Comparison of ENCODE assay signal across 19 cellular contexts in the genomic region with DNA sequence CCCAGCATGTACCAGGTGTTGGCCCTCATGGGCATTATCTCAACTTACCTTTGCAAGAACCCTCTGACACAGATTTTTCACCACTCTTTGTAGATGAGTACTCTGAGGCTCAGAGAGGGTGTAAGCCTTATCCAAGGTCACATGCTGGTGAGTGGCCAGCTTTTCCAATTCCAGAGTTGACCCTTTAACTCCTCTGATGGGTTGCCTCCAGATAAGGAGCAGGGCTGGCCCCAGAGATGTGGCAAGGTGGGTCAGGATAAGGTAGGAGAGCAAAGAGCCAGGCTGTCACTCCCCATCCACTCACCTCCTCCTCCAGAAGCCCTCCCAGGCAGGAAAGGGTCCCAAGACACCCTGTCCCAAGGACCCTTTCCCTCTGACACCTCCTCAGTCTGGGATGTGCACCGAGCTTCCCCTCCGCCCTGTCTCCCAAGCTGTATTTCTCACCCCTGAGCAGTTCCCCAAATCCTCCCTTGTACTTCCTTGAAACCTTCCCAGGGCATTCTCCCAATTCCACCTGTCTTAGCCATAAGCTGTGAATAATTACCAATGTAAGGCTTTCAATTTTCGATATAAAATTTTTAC.
DNase-seq lines count a peak whose midpoint lies in the region; ATAC-seq lines count a peak whose summit lies in the region.
"Had no signal": no experiment of that assay in that cellular context is flagged by ENCODE, and none has a peak within 500 bp of the region (broad histone marks: within the 10 kb centered on the region; RNA-seq: fewer than 3 reads in every experiment).

No MANE protein-coding gene starts in this region.

- CTCF ChIA-PET in CD4-positive, alpha-beta memory T cell (lab: Charles Lee; ENCODE audit: partially characterized antibody), result no interaction called here
- CTCF ChIA-PET in activated CD8-positive, alpha-beta T cell treated with anti-CD3 and anti-CD28 coated beads, Interleukin-2, amount 10 ng/mL, durations not matched to agents 7 days and 5 days (lab: Charles Lee), result no interaction called here
- CTCF ChIA-PET in naive thymus-derived CD4-positive, alpha-beta T cell (lab: Charles Lee), result no interaction called here

- POLR2A ChIA-PET in CD4-positive, alpha-beta memory T cell (lab: Charles Lee; ENCODE audit: partially characterized antibody), result interaction anchor here (1.5 kb wide), 2 partner anchors 74 to 161 kb away, joined by 3 to 7 read pairs; no protein-coding TSS in a partner anchor
- POLR2A ChIA-PET in activated CD8-positive, alpha-beta T cell treated with anti-CD3 and anti-CD28 coated beads, Interleukin-2, amount 10 ng/mL, durations not matched to agents 7 days and 5 days (lab: Charles Lee), result no interaction called here
- POLR2A ChIA-PET in naive thymus-derived CD4-positive, alpha-beta T cell (lab: Charles Lee), result interaction anchor here (0.6 to 2.0 kb wide), 5 partner anchors 9 to 166 kb away, joined by 3 to 5 read pairs (median 4); partner anchors contain the start of gene ZFP36L2

- H3K9me3 ChIP-seq in CD4-positive, alpha-beta memory T cell (ENCODE audit: control insufficient read depth in 1 of 2, low read length in 2 of 2), result no peaks in the 10 kb centered on the region
- H3K9me3 ChIP-seq in naive thymus-derived CD4-positive, alpha-beta T cell (ENCODE audit: control insufficient read depth in 2 of 3, low read length in 3 of 3), result no peaks in the 10 kb centered on the region
- H3K9me3 ChIP-seq: body of pancreas, colonic mucosa, neutrophil, upper lobe of left lung had no signal

- no peak for ATAC-seq in activated CD8-positive, alpha-beta T cell treated with anti-CD3 and anti-CD28 coated beads, Interleukin-2, amount 10 ng/mL, durations not matched to agents 7 days and 5 days
- no peak for ATAC-seq in naive thymus-derived CD4-positive, alpha-beta T cell
- ATAC-seq in GM21447 (IDR thresholded peaks at IDR 0.05; ENCODE audit: unreplicated experiment), result no peak
- ATAC-seq: body of pancreas, left lobe of liver had no signal

- DNase-seq in activated CD4-positive, alpha-beta T cell treated with anti-CD3 and anti-CD28 coated beads, Interleukin-2, amount 10 ng/mL, durations not matched to agents 24 days and 14 days, result no peak
- no peak for DNase-seq in activated CD4-positive, alpha-beta T cell treated with anti-CD3 and anti-CD28 coated beads for 1 hour
- DNase-seq in CD4-positive, alpha-beta memory T cell, result no peak
- no peak for DNase-seq in activated CD8-positive, alpha-beta T cell treated with anti-CD3 and anti-CD28 coated beads, Interleukin-2, amount 10 ng/mL, durations not matched to agents 7 days and 5 days
- DNase-seq in naive thymus-derived CD4-positive, alpha-beta T cell, result no peak
- DNase-seq in T-helper 9 cell, result no peak
- DNase-seq in AG08396 (ENCODE audit: low spot score), result no peak
- DNase-seq: activated naive CD4-positive, alpha-beta T cell treated with anti-CD3 and anti-CD28 coated beads for 36 hours; colonic mucosa; H9; NCI-H1092 treated with DMSO at 0.1 percent for 48 hours; NCI-H2081 treated with DMSO at 0.1 percent for 48 hours; NCI-H510A treated with DMSO at 0.1 percent for 48 hours; stimulated activated CD4-positive, alpha-beta T cell treated with anti-CD3 and anti-CD28 coated beads, Interleukin-4, amount 100 ng/mL, for 4 hours; upper lobe of left lung had no signal

- H3K27ac Mint-ChIP-seq in activated CD4-positive, alpha-beta T cell treated with anti-CD3 and anti-CD28 coated beads, Interleukin-2, amount 10 ng/mL, durations not matched to agents 24 days and 14 days, result peak overlapping the region; percentile 58
- peak overlapping the region; percentile 69 to 91 (median 82) for H3K27ac Mint-ChIP-seq in CD4-positive, alpha-beta memory T cell
- peak overlapping the region; percentile 77 for H3K27ac Mint-ChIP-seq in activated CD8-positive, alpha-beta T cell treated with anti-CD3 and anti-CD28 coated beads, Interleukin-2, amount 10 ng/mL, durations not matched to agents 7 days and 5 days
- H3K27ac Mint-ChIP-seq in naive thymus-derived CD4-positive, alpha-beta T cell, result peak overlapping the region; percentile 53 to 90 (median 88)
- H3K27ac Mint-ChIP-seq: activated naive CD4-positive, alpha-beta T cell treated with anti-CD3 and anti-CD28 coated beads for 36 hours; H9 had no signal

- H3K9me3 Mint-ChIP-seq in activated CD4-positive, alpha-beta T cell treated with anti-CD3 and anti-CD28 coated beads, Interleukin-2, amount 10 ng/mL, durations not matched to agents 24 days and 14 days, result peaks cover 5% of the 10 kb centered on the region
- H3K9me3 Mint-ChIP-seq in CD4-positive, alpha-beta memory T cell, result peaks cover 0 to 3% (median 0%) of the 10 kb centered on the region in 8 donors
- no peaks in the 10 kb centered on the region for H3K9me3 Mint-ChIP-seq in activated CD8-positive, alpha-beta T cell treated with anti-CD3 and anti-CD28 coated beads, Interleukin-2, amount 10 ng/mL, durations not matched to agents 7 days and 5 days (ENCODE audit: insufficient read depth)
- H3K9me3 Mint-ChIP-seq in naive thymus-derived CD4-positive, alpha-beta T cell, result peaks cover 0 to 5% (median 0%) of the 10 kb centered on the region in 11 donors

- H3K36me3 Mint-ChIP-seq in activated CD4-positive, alpha-beta T cell treated with anti-CD3 and anti-CD28 coated beads, Interleukin-2, amount 10 ng/mL, durations not matched to agents 24 days and 14 days (ENCODE audit: low read depth), result peaks cover 10% of the 10 kb centered on the region
- no peaks in the 10 kb centered on the region for H3K36me3 Mint-ChIP-seq in CD4-positive, alpha-beta memory T cell
- H3K36me3 Mint-ChIP-seq in activated CD8-positive, alpha-beta T cell treated with anti-CD3 and anti-CD28 coated beads, Interleukin-2, amount 10 ng/mL, durations not matched to agents 7 days and 5 days (ENCODE audit: low read depth), result peaks cover 8% of the 10 kb centered on the region
- peaks cover 0 to 13% (median 4%) of the 10 kb centered on the region in 5 donors for H3K36me3 Mint-ChIP-seq in naive thymus-derived CD4-positive, alpha-beta T cell

- H3K4me3 Mint-ChIP-seq in activated CD4-positive, alpha-beta T cell treated with anti-CD3 and anti-CD28 coated beads, Interleukin-2, amount 10 ng/mL, durations not matched to agents 24 days and 14 days, result peak overlapping the region; percentile 38
- peak overlapping the region in 5 of 8 donors; percentile 13 to 74 (median 36) for H3K4me3 Mint-ChIP-seq in CD4-positive, alpha-beta memory T cell
- H3K4me3 Mint-ChIP-seq in activated CD8-positive, alpha-beta T cell treated with anti-CD3 and anti-CD28 coated beads, Interleukin-2, amount 10 ng/mL, durations not matched to agents 7 days and 5 days, result no peak overlapping the region
- H3K4me3 Mint-ChIP-seq in naive thymus-derived CD4-positive, alpha-beta T cell, result peak overlapping the region; percentile 22 to 80 (median 59)
- H3K4me3 Mint-ChIP-seq: activated naive CD4-positive, alpha-beta T cell treated with anti-CD3 and anti-CD28 coated beads for 36 hours; H9 had no signal

- peaks cover 4% of the 10 kb centered on the region for H3K27me3 Mint-ChIP-seq in activated CD4-positive, alpha-beta T cell treated with anti-CD3 and anti-CD28 coated beads, Interleukin-2, amount 10 ng/mL, durations not matched to agents 24 days and 14 days
- H3K27me3 Mint-ChIP-seq in CD4-positive, alpha-beta memory T cell, result no peaks in the 10 kb centered on the region
- peaks cover 12% of the 10 kb centered on the region for H3K27me3 Mint-ChIP-seq in activated CD8-positive, alpha-beta T cell treated with anti-CD3 and anti-CD28 coated beads, Interleukin-2, amount 10 ng/mL, durations not matched to agents 7 days and 5 days (ENCODE audit: low read depth)
- no peaks in the 10 kb centered on the region for H3K27me3 Mint-ChIP-seq in naive thymus-derived CD4-positive, alpha-beta T cell

- peaks cover 27% of the 10 kb centered on the region for H3K4me1 ChIP-seq in CD4-positive, alpha-beta memory T cell (ENCODE audit: insufficient read depth, low read length)
- peaks cover 26 to 27% of the 10 kb centered on the region in 2 donors for H3K4me1 ChIP-seq in naive thymus-derived CD4-positive, alpha-beta T cell (ENCODE audit: control insufficient read depth in 2 of 2, insufficient read depth in 2 of 2, low read length in 2 of 2)
- H3K4me1 ChIP-seq: colonic mucosa had no signal

- intact Hi-C loops in activated CD4-positive, alpha-beta T cell treated with anti-CD3 and anti-CD28 coated beads, Interleukin-2, amount 10 ng/mL, durations not matched to agents 24 days and 14 days (cut with micrococcal nuclease), result no loop called here
- intact Hi-C loops in CD4-positive, alpha-beta memory T cell (cut with micrococcal nuclease), result no loop called here
- intact Hi-C loops in naive thymus-derived CD4-positive, alpha-beta T cell (cut with micrococcal nuclease), result no loop called here

- peaks cover 22% of the 10 kb centered on the region for H3K4me1 Mint-ChIP-seq in activated CD4-positive, alpha-beta T cell treated with anti-CD3 and anti-CD28 coated beads, Interleukin-2, amount 10 ng/mL, durations not matched to agents 24 days and 14 days
- peaks cover 23 to 40% (median 31%) of the 10 kb centered on the region in 4 donors for H3K4me1 Mint-ChIP-seq in CD4-positive, alpha-beta memory T cell
- peaks cover 26% of the 10 kb centered on the region for H3K4me1 Mint-ChIP-seq in activated CD8-positive, alpha-beta T cell treated with anti-CD3 and anti-CD28 coated beads, Interleukin-2, amount 10 ng/mL, durations not matched to agents 7 days and 5 days (ENCODE audit: low read depth)
- H3K4me1 Mint-ChIP-seq in naive thymus-derived CD4-positive, alpha-beta T cell, result peaks cover 25 to 55% (median 47%) of the 10 kb centered on the region in 7 donors

- H3K27ac ChIP-seq in CD4-positive, alpha-beta memory T cell (ENCODE audit: low read depth, low read length), result no peak overlapping the region
- no peak overlapping the region for H3K27ac ChIP-seq in naive thymus-derived CD4-positive, alpha-beta T cell (ENCODE audit: low read depth, low read length)
- H3K27ac ChIP-seq: colonic mucosa, neutrophil had no signal

- no peaks in the 10 kb centered on the region for H3K36me3 ChIP-seq in CD4-positive, alpha-beta memory T cell (ENCODE audit: insufficient read depth, low read length)
- H3K36me3 ChIP-seq in naive thymus-derived CD4-positive, alpha-beta T cell (ENCODE audit: control insufficient read depth in 2 of 3, insufficient read depth in 3 of 3, low read length in 3 of 3), result no peaks in the 10 kb centered on the region
- H3K36me3 ChIP-seq: colonic mucosa, neutrophil, upper lobe of left lung had no signal

- H3K27me3 ChIP-seq in CD4-positive, alpha-beta memory T cell (ENCODE audit: insufficient read depth, low read length), result no peaks in the 10 kb centered on the region
- H3K27me3 ChIP-seq in naive thymus-derived CD4-positive, alpha-beta T cell (ENCODE audit: control insufficient read depth in 2 of 2, insufficient read depth in 2 of 2, low read length in 2 of 2), result no peaks in the 10 kb centered on the region
- H3K27me3 ChIP-seq: body of pancreas, colonic mucosa, neutrophil, upper lobe of left lung had no signal

- H3K4me3 ChIP-seq in CD4-positive, alpha-beta memory T cell (ENCODE audit: low read length in 2 of 2), result no peak overlapping the region
- no peak overlapping the region for H3K4me3 ChIP-seq in naive thymus-derived CD4-positive, alpha-beta T cell (ENCODE audit: low read length)
- H3K4me3 ChIP-seq: body of pancreas, colonic mucosa, upper lobe of left lung had no signal
